19 cellular contexts compared by ENCODE assay signal in the genomic region with DNA sequence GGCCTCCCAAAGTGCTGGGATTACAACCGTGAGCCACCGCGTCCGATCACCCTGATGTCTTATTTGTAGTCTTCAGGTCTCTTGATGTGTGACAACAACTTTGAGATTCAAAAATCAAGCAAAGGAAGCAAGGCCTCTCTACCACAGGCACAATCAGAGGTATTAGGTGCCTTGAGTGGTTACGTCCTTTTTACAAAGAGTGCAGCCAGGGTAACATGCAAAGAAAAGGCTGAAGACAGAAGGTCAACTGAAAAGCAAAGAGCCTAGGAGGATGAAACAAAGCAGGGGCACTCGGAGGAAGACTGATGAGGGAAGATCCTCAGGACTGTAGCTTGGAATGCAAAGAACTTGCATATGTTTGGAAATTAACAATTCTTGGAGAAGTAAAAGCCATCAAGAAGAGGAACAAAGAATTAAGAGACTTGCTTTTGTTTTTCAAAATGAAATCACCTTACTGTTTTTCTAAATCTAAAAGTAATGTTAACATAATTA.
"Had no signal": no experiment of that assay in that cellular context is flagged by ENCODE, and none has a peak within 500 bp of the region (broad histone marks: within the 10 kb centered on the region; RNA-seq: fewer than 3 reads in every experiment).

No MANE protein-coding gene starts in this region.

- DNase-seq: activated CD4-positive, alpha-beta memory T cell treated with anti-CD3 and anti-CD28 coated beads, Interleukin-2, amount 10 ng/mL, durations not matched to agents 7 days and 5 days; activated CD4-positive, alpha-beta T cell treated with anti-CD3 and anti-CD28 coated beads for 4 hours; activated effector memory CD4-positive, alpha-beta T cell treated with Interleukin-2 at 50 U/mL for 16 hours; activated naive CD4-positive, alpha-beta T cell treated with anti-CD3 and anti-CD28 coated beads, Interleukin-2, amount 50 U/mL, for 16 hours; activated T-cell treated with anti-CD3 and anti-CD28 coated beads, Interleukin-2, amount 50 U/mL, for 4 hours; hippocampal formation; left colon; lower lobe of right lung; naive thymus-derived CD4-positive, alpha-beta T cell; nucleus accumbens; posterior cingulate gyrus; stimulated activated CD4-positive, alpha-beta T cell treated with anti-CD3 and anti-CD28 coated beads, Interleukin-15, amount 100 ng/mL, for 24 hours; stimulated activated CD4-positive, alpha-beta T cell treated with anti-CD3 and anti-CD28 coated beads, Interleukin-4, amount 100 ng/mL, for 24 hours; stimulated activated naive CD8-positive, alpha-beta T cell treated with anti-CD3 and anti-CD28 coated beads, Interleukin-15, Interleukin-2, amounts not matched to agents 100 U/mL and 50 U/mL, for 24 hours; transverse colon; WERI-Rb-1 had no signal

- H3K4me1 ChIP-seq: esophagus muscularis mucosa, lower lobe of right lung, transverse colon had no signal

- H3K36me3 ChIP-seq: esophagus muscularis mucosa, lower lobe of right lung, right atrium auricular region, transverse colon, WERI-Rb-1 had no signal

- H3K27ac ChIP-seq: esophagus muscularis mucosa, lower lobe of right lung, right atrium auricular region, transverse colon, WERI-Rb-1 had no signal

- H3K27ac Mint-ChIP-seq: activated CD4-positive, alpha-beta memory T cell treated with anti-CD3 and anti-CD28 coated beads, Interleukin-2, amount 10 ng/mL, durations not matched to agents 7 days and 5 days; naive thymus-derived CD4-positive, alpha-beta T cell had no signal

- ATAC-seq: activated T-cell treated with anti-CD3 and anti-CD28 coated beads, Interleukin-2, amount 50 U/mL, for 4 hours; left colon; lower lobe of right lung; naive thymus-derived CD4-positive, alpha-beta T cell; stimulated activated naive CD8-positive, alpha-beta T cell treated with anti-CD3 and anti-CD28 coated beads, Interleukin-15, Interleukin-2, amounts not matched to agents 100 U/mL and 50 U/mL, for 24 hours had no signal

- H3K9me3 ChIP-seq: esophagus muscularis mucosa, lower lobe of right lung, right atrium auricular region, transverse colon had no signal

- H3K4me3 Mint-ChIP-seq: activated CD4-positive, alpha-beta memory T cell treated with anti-CD3 and anti-CD28 coated beads, Interleukin-2, amount 10 ng/mL, durations not matched to agents 7 days and 5 days; activated T-cell treated with anti-CD3 and anti-CD28 coated beads, Interleukin-2, amount 50 U/mL, for 4 hours; naive thymus-derived CD4-positive, alpha-beta T cell; T-helper 1 cell treated with Interleukin-12 subunit alpha and Interleukin-12 subunit beta and Interleukin-4 antibody, amounts not matched to agents 30 μg/mL and 1 μg/mL, for 36 hours had no signal

- H3K4me1 Mint-ChIP-seq: activated CD4-positive, alpha-beta memory T cell treated with anti-CD3 and anti-CD28 coated beads, Interleukin-2, amount 10 ng/mL, durations not matched to agents 7 days and 5 days; naive thymus-derived CD4-positive, alpha-beta T cell had no signal

- H3K4me3 ChIP-seq: esophagus muscularis mucosa, lower lobe of right lung, right atrium auricular region, transverse colon had no signal

- H3K36me3 Mint-ChIP-seq: naive thymus-derived CD4-positive, alpha-beta T cell had no signal

- H3K27me3 ChIP-seq: right atrium auricular region, transverse colon had no signal

- H3K9me3 Mint-ChIP-seq: activated CD4-positive, alpha-beta memory T cell treated with anti-CD3 and anti-CD28 coated beads, Interleukin-2, amount 10 ng/mL, durations not matched to agents 7 days and 5 days; activated T-cell treated with anti-CD3 and anti-CD28 coated beads, Interleukin-2, amount 50 U/mL, for 4 hours; naive thymus-derived CD4-positive, alpha-beta T cell; T-helper 1 cell treated with Interleukin-12 subunit alpha and Interleukin-12 subunit beta and Interleukin-4 antibody, amounts not matched to agents 30 μg/mL and 1 μg/mL, for 36 hours had no signal
